Comparison of ENCODE assay signal across 21 cellular contexts in genomic region chr18:388198-388597, GRCh38.
DNase-seq lines count a peak whose midpoint lies in the region; ATAC-seq, FAIRE-seq and TF ChIP-seq lines count a peak whose summit lies in the region.
"Had no signal": no experiment of that assay in that cellular context is flagged by ENCODE, and none has a peak within 500 bp of the region (broad histone marks: within the 10 kb centered on the region; RNA-seq: fewer than 3 reads in every experiment).

No MANE protein-coding gene starts in this region.

- DNase-seq in NCI-H524 (lab: John Stamatoyannopoulos, UW) (peak; percentile 37 to 86), SK-N-DZ (ENCODE audit: low spot score) (peak; percentile 97), GM12878 (ENCODE audit: low read depth, low spot score) (no peak), OCI-M1 (lab: John Stamatoyannopoulos, UW) (no peak), T-helper 9 cell (no peak)
- DNase-seq: 8988T; CD4-positive, alpha-beta memory T cell; DMS 273 treated with DMSO at 0.1 percent for 48 hours; DMS53; DND-41; EL; GM23248; KBM-7 had no signal

- no peak overlapping the region for H3K9ac ChIP-seq in BLaER1
- no peak overlapping the region for H3K9ac ChIP-seq in GM12878 (ENCODE audit: control insufficient read depth, insufficient read depth, low read length)
- H3K9ac ChIP-seq: GM23248 had no signal

- intact Hi-C loops in GM12878 (cut with micrococcal nuclease; ENCODE audit: unreplicated experiment), result no loop called here

- H4K20me1 ChIP-seq in BLaER1 (no peaks in the 10 kb centered on the region), GM12878 (ENCODE audit: control insufficient read depth, insufficient read depth) (no peaks in the 10 kb centered on the region)

- RAD21 ChIA-PET in GM12878 (lab: Charles Lee; ENCODE audit: unreplicated experiment), result no interaction called here

- SMC1A ChIA-PET in GM12878 (lab: Charles Lee; ENCODE audit: uncharacterized antibody, unreplicated experiment), result interaction anchor here (1.2 kb wide), 1 partner anchor 9 kb away, joined by 3 read pairs; no protein-coding TSS in a partner anchor

- BruUV-seq in GM12878 (replicated peaks; lab: Mats Ljungman, UMichigan), result no TSS peak

- no peak for TF ChIP-seq POLR2A in GM12878 (IDR thresholded peaks at IDR 0.05; ENCODE audit: low read depth, low read length)

- H3K27me3 ChIP-seq in BLaER1 (no peaks in the 10 kb centered on the region), GM12878 (replicated peaks in 1 of 2; ENCODE audit: control insufficient read depth in 2 of 2, insufficient read depth in 2 of 2, low read length in 1 of 2) (peaks cover 0 to 3% of the 10 kb centered on the region in 2 experiments; a peak in 1 of 4 replicates)

- 49% methylated on average over 5 of the region's 5 CpGs for whole genome bisulfite sequencing in GM12878 (ENCODE audit: insufficient coverage, insufficient replicate concordance, low lambda C conversion rate, missing lambda C conversion rate)

- no peak for TF ChIP-seq RAD21 in GM12878 (IDR thresholded peaks at IDR 0.05; ENCODE audit: insufficient read depth, low read depth, low read length)

- no peak for TF ChIP-seq CTCF in GM12878 (IDR thresholded peaks at IDR 0.05 in 2 of 3, conservative IDR thresholded peaks at IDR 0.05 in 1 of 3; ENCODE audit: control insufficient read depth in 2 of 3, extremely low read depth in 1 of 3, insufficient read depth in 1 of 3, low read depth in 3 of 3, low read length in 3 of 3)

- H3K4me1 ChIP-seq in BLaER1, result peaks cover 34% of the 10 kb centered on the region
- H3K4me1 ChIP-seq in GM12878 (ENCODE audit: control insufficient read depth, insufficient read depth, low read length), result no peaks in the 10 kb centered on the region
- H3K4me1 ChIP-seq: HAP-1 had no signal

- no peaks in the 10 kb centered on the region for H3K79me2 ChIP-seq in GM12878 (ENCODE audit: control insufficient read depth, insufficient read depth, low read length)

- TF ChIP-seq EP300 in GM12878 (IDR thresholded peaks at IDR 0.05; ENCODE audit: borderline replicate concordance in 1 of 2, control insufficient read depth in 1 of 2, low read depth in 2 of 2, low read length in 2 of 2), result no peak

- in situ Hi-C loops in GM12878 (cut with MboI), result no loop called here

- H3K4me3 ChIP-seq in BLaER1, result no peak overlapping the region
- H3K4me3 ChIP-seq in GM12878, result no peak overlapping the region
- H3K4me3 ChIP-seq: GM23248, HAP-1 had no signal

- no peak overlapping the region for H2AFZ ChIP-seq in GM12878 (ENCODE audit: control insufficient read depth, low read depth, low read length)
- H2AFZ ChIP-seq: GM23248 had no signal

- H3K27ac ChIP-seq in BLaER1 (no peak overlapping the region), GM12878 (ENCODE audit: control insufficient read depth, insufficient read depth) (no peak overlapping the region)
- H3K27ac ChIP-seq: C4-2B, GM23248 had no signal

- CTCF ChIA-PET in GM12878 (lab: Yijun Ruan, JAX), result interaction anchor here (0.9 kb wide), 1 partner anchor 21 kb away, joined by 3 read pairs; no protein-coding TSS in a partner anchor

- H3K9me3 ChIP-seq in BLaER1 (peaks cover 27% of the 10 kb centered on the region), GM12878 (replicated peaks; ENCODE audit: control insufficient read depth, insufficient read depth, low read length) (no peaks in the 10 kb centered on the region)
- H3K9me3 ChIP-seq: HAP-1 had no signal

- peak; percentile 27 for FAIRE-seq in GM12878 (lab: Jason Lieb, UNC)
- FAIRE-seq: GM12891, GM19239, HepG2 had no signal

- POLR2A ChIA-PET in GM12878 (lab: Charles Lee), result interaction anchor here (1.0 kb wide), 1 partner anchor 11 kb away, joined by 3 read pairs; no protein-coding TSS in a partner anchor

- no peak for ATAC-seq in GM12878
- ATAC-seq in HG03521 (IDR thresholded peaks at IDR 0.05; ENCODE audit: unreplicated experiment), result no peak
- no peak for ATAC-seq in HG02970 (IDR thresholded peaks at IDR 0.05; ENCODE audit: low FRiP score, unreplicated experiment)
- ATAC-seq: HepG2 had no signal

- H3K4me2 ChIP-seq in BLaER1, result peak overlapping the region; percentile 69; the same call in 1 of the 2 replicates
- no peak overlapping the region for H3K4me2 ChIP-seq in GM12878 (ENCODE audit: control insufficient read depth, insufficient read depth)

- no peaks in the 10 kb centered on the region for H3K36me3 ChIP-seq in BLaER1
- H3K36me3 ChIP-seq in GM12878 (ENCODE audit: control insufficient read depth in 2 of 2, insufficient read depth in 2 of 2, low read length in 1 of 2), result no peaks in the 10 kb centered on the region
- H3K36me3 ChIP-seq: HAP-1 had no signal

TF ChIP-seq in GM12878, 131 proteins besides CTCF, POLR2A, EP300 and RAD21:
- TF ChIP-seq RFX5 (IDR thresholded peaks at IDR 0.05; ENCODE audit: low read depth, low read length) (no peak), MEF2B (IDR thresholded peaks at IDR 0.05; ENCODE audit: partially characterized antibody, poor library complexity, severe bottlenecking) (no peak)

Comparison
In these comparisons a context has a peak if more than half of its experiments do, and no peak if none do; other contexts are left out.
1. DNase-seq: peak in NCI-H524 (2 of 2) and SK-N-DZ (single experiment); none in GM12878 (single experiment), OCI-M1 (single experiment) and T-helper 9 cell (single experiment).